In the genomic region with DNA sequence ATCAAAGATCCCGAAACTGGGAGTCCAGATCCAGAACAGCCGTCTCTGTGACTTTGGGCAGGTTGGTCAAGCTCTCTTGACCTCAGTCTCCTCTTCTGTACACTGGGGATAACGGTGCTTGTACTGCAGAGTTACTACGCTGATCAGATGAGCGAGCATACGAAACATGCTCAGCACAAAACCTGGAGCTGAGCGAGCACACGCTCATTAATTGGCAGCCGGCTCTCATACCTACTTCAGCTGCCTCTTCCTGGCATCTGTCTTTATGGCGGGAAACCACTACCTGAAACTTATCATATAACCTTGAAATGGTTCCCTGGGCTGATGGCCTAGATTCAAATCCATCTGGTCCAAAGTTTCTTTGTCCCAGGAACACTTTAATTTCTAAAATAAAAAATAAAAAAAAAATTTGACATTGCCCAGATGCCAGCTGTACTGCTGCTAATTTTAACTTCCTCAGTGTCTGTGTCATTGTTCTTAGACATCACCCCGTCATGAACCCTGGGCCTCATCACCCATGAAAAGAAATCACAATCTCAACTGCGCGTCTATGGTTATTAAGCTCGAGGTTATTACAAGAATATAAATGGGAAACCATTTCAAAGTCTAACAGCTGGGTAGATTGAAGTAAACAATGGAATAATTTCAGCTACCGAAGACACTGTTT, we compare ENCODE assay signal across 21 cellular contexts. TPM values are rescaled to one million over a fixed set of nuclear protein-coding genes. Genes with fewer than 3 reads are reported as not detected.
"Had no signal": no experiment of that assay in that cellular context is flagged by ENCODE, and none has a peak within 500 bp of the region (broad histone marks: within the 10 kb centered on the region; RNA-seq: fewer than 3 reads in every experiment).

No MANE protein-coding gene starts in this region.

- H3K9ac ChIP-seq: neural progenitor cell had no signal

- H3K4me3 Mint-ChIP-seq: activated naive CD4-positive, alpha-beta T cell treated with anti-CD3 and anti-CD28 coated beads, Interleukin-2, amount 50 U/mL, for 24 hours; dendritic cell treated with granulocyte-macrophage colony-stimulating factor and Interleukin-4, amounts not matched to agents 40 ng/mL and 50 ng/mL, for 4 days; mesothelial cell of epicardium; neural progenitor cell had no signal

- H3K4me1 Mint-ChIP-seq: activated naive CD4-positive, alpha-beta T cell treated with anti-CD3 and anti-CD28 coated beads, Interleukin-2, amount 50 U/mL, for 24 hours; neural progenitor cell had no signal

- H3K27ac ChIP-seq: neural progenitor cell, right atrium auricular region, WERI-Rb-1 had no signal

- ATAC-seq: left colon; stimulated activated naive CD8-positive, alpha-beta T cell treated with anti-CD3 and anti-CD28 coated beads, Interleukin-15, Interleukin-2, amounts not matched to agents 100 U/mL and 50 U/mL, for 24 hours had no signal

- H3K27ac Mint-ChIP-seq: activated naive CD4-positive, alpha-beta T cell treated with anti-CD3 and anti-CD28 coated beads, Interleukin-2, amount 50 U/mL, for 24 hours; dendritic cell treated with granulocyte-macrophage colony-stimulating factor and Interleukin-4, amounts not matched to agents 40 ng/mL and 50 ng/mL, for 4 days; mesothelial cell of epicardium; neural progenitor cell; progenitor cell of endocrine pancreas had no signal

- H3K4me3 ChIP-seq: esophagus muscularis mucosa, lung, neural progenitor cell, right atrium auricular region, upper lobe of left lung had no signal

- FAIRE-seq: endothelial cell of umbilical vein had no signal

- DNase-seq: activated CD4-positive, alpha-beta T cell treated with anti-CD3 and anti-CD28 coated beads for 1 hour; activated CD8-positive, alpha-beta memory T cell treated with anti-CD3 and anti-CD28 coated beads for 24 hours; activated CD8-positive, alpha-beta memory T cell treated with anti-CD3 and anti-CD28 coated beads, Interleukin-2, amount 50 U/mL, for 48 hours; activated effector memory CD4-positive, alpha-beta T cell treated with anti-CD3 and anti-CD28 coated beads, Interleukin-2, amount 50 U/mL, for 16 hours; activated T-cell treated with anti-CD3 and anti-CD28 coated beads, Interleukin-2, amount 50 U/mL, for 48 hours; effector CD8-positive, alpha-beta T cell; islet precursor cell; left colon; stimulated activated naive CD8-positive, alpha-beta T cell treated with anti-CD3 and anti-CD28 coated beads, Interleukin-15, Interleukin-2, amounts not matched to agents 100 U/mL and 50 U/mL, for 24 hours; T-helper 2 cell; upper lobe of left lung; WERI-Rb-1 had no signal

- H3K36me3 Mint-ChIP-seq: activated naive CD4-positive, alpha-beta T cell treated with anti-CD3 and anti-CD28 coated beads, Interleukin-2, amount 50 U/mL, for 24 hours had no signal

- H3K4me2 ChIP-seq: neural progenitor cell had no signal

- H2AFZ ChIP-seq: neural progenitor cell had no signal

- H3K9me3 ChIP-seq: esophagus muscularis mucosa, right atrium auricular region, upper lobe of left lung had no signal

- H3K9me3 Mint-ChIP-seq: dendritic cell treated with granulocyte-macrophage colony-stimulating factor and Interleukin-4, amounts not matched to agents 40 ng/mL and 50 ng/mL, for 4 days; mesothelial cell of epicardium; neural progenitor cell had no signal

- H3K27me3 ChIP-seq: esophagus muscularis mucosa, neural progenitor cell, right atrium auricular region, upper lobe of left lung had no signal

- H3K36me3 ChIP-seq: esophagus muscularis mucosa, neural progenitor cell, right atrium auricular region, upper lobe of left lung had no signal

- H3K27me3 Mint-ChIP-seq: activated naive CD4-positive, alpha-beta T cell treated with anti-CD3 and anti-CD28 coated beads, Interleukin-2, amount 50 U/mL, for 24 hours had no signal

RNA-seq across cellular contexts. Expression of a gene that starts 49.2 kb away (rescaled TPM):
- total RNA-seq: endothelial cell of umbilical vein had no signal
